24 cellular contexts compared by ENCODE assay signal in genomic region chr14:99024926-99025325, GRCh38.
"Had no signal": no experiment of that assay in that cellular context is flagged by ENCODE, and none has a peak within 500 bp of the region (broad histone marks: within the 10 kb centered on the region; RNA-seq: fewer than 3 reads in every experiment).

No MANE protein-coding gene starts in this region.

- H3K4me1 ChIP-seq: esophagus muscularis mucosa, gastrocnemius medialis had no signal

- H3K27ac ChIP-seq: brain microvascular endothelial cell, esophagus muscularis mucosa, foreskin keratinocyte, gastrocnemius medialis, heart left ventricle had no signal

- H3K4me3 ChIP-seq: esophagus muscularis mucosa, gastrocnemius medialis, heart left ventricle had no signal

- ATAC-seq: activated T-cell treated with anti-CD3 and anti-CD28 coated beads, Interleukin-2, amount 50 U/mL, for 72 hours; effector memory CD8-positive, alpha-beta T cell; foreskin keratinocyte; gastrocnemius medialis; heart left ventricle had no signal

- DNase-seq: activated CD4-positive, alpha-beta memory T cell treated with anti-CD3 and anti-CD28 coated beads, Interleukin-2, amount 10 ng/mL, durations not matched to agents 7 days and 5 days; activated CD4-positive, alpha-beta T cell treated with anti-CD3 and anti-CD28 coated beads for 1 hour; activated CD4-positive, alpha-beta T cell treated with anti-CD3 and anti-CD28 coated beads for 4 hours; activated CD4-positive, alpha-beta T cell treated with anti-CD3 and anti-CD28 coated beads, Interleukin-2, amount 10 ng/mL, durations not matched to agents 7 days and 5 days; activated CD4-positive, alpha-beta T cell treated with anti-CD3 and anti-CD28 coated beads, Interleukin-2, amount 50 U/mL, for 4 hours; activated CD4-positive, CD25-positive, alpha-beta regulatory T cell; activated CD8-positive, alpha-beta memory T cell treated with anti-CD3 and anti-CD28 coated beads, Interleukin-2, amount 50 U/mL, for 48 hours; activated gamma-delta T cell treated with Interleukin-2 at 50 U/mL for 16 hours; activated naive CD4-positive, alpha-beta T cell treated with Interleukin-2 at 50 U/mL for 16 hours; activated T-cell treated with anti-CD3 and anti-CD28 coated beads for 4 hours; activated T-cell treated with anti-CD3 and anti-CD28 coated beads, Interleukin-2, amount 50 U/mL, for 24 hours; activated T-cell treated with anti-CD3 and anti-CD28 coated beads, Interleukin-2, amount 50 U/mL, for 72 hours; amniotic stem cell; brain microvascular endothelial cell; dermis blood vessel endothelial cell; effector CD4-positive, alpha-beta T cell; effector memory CD8-positive, alpha-beta T cell; erythroblast; foreskin keratinocyte; gastrocnemius medialis; glutamatergic neuron; heart left ventricle; T-helper 2 cell had no signal

- H3K27me3 ChIP-seq: brain microvascular endothelial cell, esophagus muscularis mucosa, foreskin keratinocyte, gastrocnemius medialis had no signal

- H3K9me3 ChIP-seq: esophagus muscularis mucosa, gastrocnemius medialis had no signal

- H3K36me3 ChIP-seq: brain microvascular endothelial cell, esophagus muscularis mucosa, gastrocnemius medialis, heart left ventricle had no signal
